26 cellular contexts compared by ENCODE assay signal in genomic region chr1:220170836-220171526, GRCh38.
"Had no signal": no experiment of that assay in that cellular context is flagged by ENCODE, and none has a peak within 500 bp of the region (broad histone marks: within the 10 kb centered on the region; RNA-seq: fewer than 3 reads in every experiment).

No MANE protein-coding gene starts in this region.

- H3K27ac Mint-ChIP-seq: activated CD4-positive, alpha-beta memory T cell treated with anti-CD3 and anti-CD28 coated beads, Interleukin-2, amount 10 ng/mL, durations not matched to agents 7 days and 5 days; activated naive CD4-positive, alpha-beta T cell treated with anti-CD3 and anti-CD28 coated beads, Interleukin-2, amount 50 U/mL, for 24 hours; T-cell had no signal

- H3K27me3 Mint-ChIP-seq: activated CD4-positive, alpha-beta memory T cell treated with anti-CD3 and anti-CD28 coated beads, Interleukin-2, amount 10 ng/mL, durations not matched to agents 7 days and 5 days; activated naive CD4-positive, alpha-beta T cell treated with anti-CD3 and anti-CD28 coated beads, Interleukin-2, amount 50 U/mL, for 24 hours; brain; central memory CD8-positive, alpha-beta T cell; T-cell had no signal

- DNase-seq: activated CD4-positive, alpha-beta memory T cell treated with anti-CD3 and anti-CD28 coated beads, Interleukin-2, amount 10 ng/mL, durations not matched to agents 7 days and 5 days; activated CD4-positive, alpha-beta T cell treated with anti-CD3 and anti-CD28 coated beads, Interleukin-2, amount 50 U/mL, for 1 hour; activated CD4-positive, CD25-positive, alpha-beta regulatory T cell; activated naive CD4-positive, alpha-beta T cell; amygdala; NCI-H1092; NCI-H1417 treated with DMSO at 0.1 percent for 48 hours; NCI-H1694; NCI-H2029; NCI-H345; NCI-H510A; NCI-H526 treated with DMSO at 0.1 percent for 48 hours; NCI-H82; RPMI8226; T-cell; T-helper 2 cell; T1000 had no signal

- H3K4me3 ChIP-seq: SK-N-MC had no signal

- H3K4me3 Mint-ChIP-seq: activated CD4-positive, alpha-beta memory T cell treated with anti-CD3 and anti-CD28 coated beads, Interleukin-2, amount 10 ng/mL, durations not matched to agents 7 days and 5 days; activated naive CD4-positive, alpha-beta T cell treated with anti-CD3 and anti-CD28 coated beads, Interleukin-2, amount 50 U/mL, for 24 hours; brain; central memory CD8-positive, alpha-beta T cell; T-cell had no signal

- H3K27ac ChIP-seq: SK-N-MC, VCaP had no signal

- FAIRE-seq: astrocyte, TTC549 had no signal

- H3K9me3 Mint-ChIP-seq: activated CD4-positive, alpha-beta memory T cell treated with anti-CD3 and anti-CD28 coated beads, Interleukin-2, amount 10 ng/mL, durations not matched to agents 7 days and 5 days; activated naive CD4-positive, alpha-beta T cell treated with anti-CD3 and anti-CD28 coated beads, Interleukin-2, amount 50 U/mL, for 24 hours; central memory CD8-positive, alpha-beta T cell; T-cell had no signal

- H3K4me1 Mint-ChIP-seq: activated CD4-positive, alpha-beta memory T cell treated with anti-CD3 and anti-CD28 coated beads, Interleukin-2, amount 10 ng/mL, durations not matched to agents 7 days and 5 days; brain; T-cell had no signal

- ATAC-seq: Panc1, Right ventricle myocardium inferior, T-cell had no signal
